In genomic region chr22:26679003-26679629, GRCh38 we compare ENCODE assay signal across 8 cellular contexts. TPM values are rescaled to one million over a fixed set of nuclear protein-coding genes. Genes with fewer than 3 reads are reported as not detected.
A peak's percentile ranks its signal among the peaks of the same experiment; 100 is the strongest.
DNase-seq lines count a peak whose midpoint lies in the region; ATAC-seq and TF ChIP-seq lines count a peak whose summit lies in the region.

No MANE protein-coding gene starts in this region.

- intact Hi-C loops in cardiac septum (cut with DNase I), result loop anchor here (5.0 to 10.0 kb wide), 3 partner anchors 78 to 1126 kb away; partner anchors contain the start of gene MN1

- H3K4me3 Mint-ChIP-seq in activated naive CD8-positive, alpha-beta T cell treated with anti-CD3 and anti-CD28 coated beads, Interleukin-2, amount 10 ng/mL, durations not matched to agents 7 days and 5 days, result no peak overlapping the region

- ATAC-seq in activated naive CD8-positive, alpha-beta T cell treated with anti-CD3 and anti-CD28 coated beads, Interleukin-2, amount 10 ng/mL, durations not matched to agents 7 days and 5 days (ENCODE audit: low read depth), result peak; percentile 65
- ATAC-seq in GM19035 (IDR thresholded peaks at IDR 0.05; ENCODE audit: unreplicated experiment) (no peak), GM21367 (IDR thresholded peaks at IDR 0.05; ENCODE audit: unreplicated experiment) (no peak)

- peak; percentile 95 for TF ChIP-seq CTCF in GM10248 (IDR thresholded peaks at IDR 0.05; ENCODE audit: control extremely low read depth, extremely low read depth, low read depth, missing control alignments)

- H3K9me3 Mint-ChIP-seq in activated naive CD8-positive, alpha-beta T cell treated with anti-CD3 and anti-CD28 coated beads, Interleukin-2, amount 10 ng/mL, durations not matched to agents 7 days and 5 days, result no peaks in the 10 kb centered on the region

- peaks cover 30% of the 10 kb centered on the region for H3K36me3 Mint-ChIP-seq in activated naive CD8-positive, alpha-beta T cell treated with anti-CD3 and anti-CD28 coated beads, Interleukin-2, amount 10 ng/mL, durations not matched to agents 7 days and 5 days

- no peaks in the 10 kb centered on the region for H3K27me3 Mint-ChIP-seq in activated naive CD8-positive, alpha-beta T cell treated with anti-CD3 and anti-CD28 coated beads, Interleukin-2, amount 10 ng/mL, durations not matched to agents 7 days and 5 days

- CTCF ChIA-PET in GM10248 (lab: Yijun Ruan, JAX), result interaction anchor here (0.6 to 1.9 kb wide), 17 partner anchors 10 to 1618 kb away, joined by 3 to 11 read pairs (median 5); no protein-coding TSS in a partner anchor

- H3K4me1 Mint-ChIP-seq in activated naive CD8-positive, alpha-beta T cell treated with anti-CD3 and anti-CD28 coated beads, Interleukin-2, amount 10 ng/mL, durations not matched to agents 7 days and 5 days, result peaks cover 39% of the 10 kb centered on the region

- peak overlapping the region; percentile 76 for H3K27ac Mint-ChIP-seq in activated naive CD8-positive, alpha-beta T cell treated with anti-CD3 and anti-CD28 coated beads, Interleukin-2, amount 10 ng/mL, durations not matched to agents 7 days and 5 days

- POLR2A ChIA-PET in GM10248 (lab: Yijun Ruan, JAX), result no interaction called here
- POLR2A ChIA-PET in activated naive CD8-positive, alpha-beta T cell treated with anti-CD3 and anti-CD28 coated beads, Interleukin-2, amount 10 ng/mL, durations not matched to agents 7 days and 5 days (lab: Charles Lee), result no interaction called here

- DNase-seq in GM10248 (ENCODE audit: extremely low spot score) (peak; percentile 81), M059J (ENCODE audit: low read depth) (peak; percentile 72), SW 1271 (lab: John Stamatoyannopoulos, UW) (peak; percentile 30 to 46), cardiac septum (ENCODE audit: low spot score) (peak; percentile 86), renal cortical epithelial cell (ENCODE audit: low read depth) (peak; percentile 58)
- peak; percentile 79 for DNase-seq in activated naive CD8-positive, alpha-beta T cell treated with anti-CD3 and anti-CD28 coated beads, Interleukin-2, amount 10 ng/mL, durations not matched to agents 7 days and 5 days

RNA-seq across cellular contexts. Expression of gene MIAT, which starts 21.7 kb away (rescaled TPM):
- 0.02 TPM in 2 replicates for total RNA-seq in M059J (2014; rRNA removed; shearing (Covaris generic))
- 100 to 1,000 TPM; 190 to 229 TPM for total RNA-seq in activated naive CD8-positive, alpha-beta T cell treated with anti-CD3 and anti-CD28 coated beads, Interleukin-2, amount 10 ng/mL, durations not matched to agents 7 days and 5 days
- total RNA-seq in cardiac septum (1.3 TPM), renal cortical epithelial cell (0.35 and 0.50 TPM in 2 replicates)

RNA-seq across cellular contexts. Expression of gene CRYBA4, which starts 57.4 kb away (rescaled TPM):
- not detected in 2 replicates for total RNA-seq in M059J (2014; rRNA removed; shearing (Covaris generic))
- not detected for total RNA-seq in activated naive CD8-positive, alpha-beta T cell treated with anti-CD3 and anti-CD28 coated beads, Interleukin-2, amount 10 ng/mL, durations not matched to agents 7 days and 5 days
- total RNA-seq in cardiac septum (not detected), renal cortical epithelial cell (not detected in 2 replicates)

Comparison
In these comparisons a context has a peak if more than half of its experiments do, and no peak if none do; other contexts are left out.
1. RNA of gene MIAT, which starts 21.7 kb away (total RNA-seq): 190 to 229 TPM in activated naive CD8-positive, alpha-beta T cell treated with anti-CD3 and anti-CD28 coated beads, Interleukin-2, amount 10 ng/mL, durations not matched to agents 7 days and 5 days; 1.3 TPM in cardiac septum (single experiment), 0.35 to 0.50 TPM in renal cortical epithelial cell and 0.02 TPM in M059J; every median in the first group is over 10 times any median in the second.
2. Peak in every context shown above with its lines, with median percentiles within 50 percentile points of each other: DNase-seq.